In the genomic region with DNA sequence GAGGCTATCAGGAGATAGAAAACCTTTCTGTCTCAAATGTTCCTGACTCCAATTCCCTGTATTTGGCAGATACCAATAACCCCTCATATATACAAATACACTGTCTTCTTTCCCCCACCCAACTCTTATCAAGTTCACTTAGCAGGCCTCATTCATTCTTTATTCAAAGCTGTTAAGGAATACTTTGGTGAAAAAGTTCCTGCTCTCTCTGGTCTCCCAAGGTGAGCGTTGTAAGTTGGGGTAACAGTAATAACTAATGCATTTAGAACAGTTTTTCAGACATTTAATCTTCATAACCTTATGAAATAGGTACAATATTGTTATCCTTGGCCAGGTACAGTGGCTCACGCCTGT, we compare ENCODE assay signal across 9 cellular contexts. TPM values are rescaled to one million over a fixed set of nuclear protein-coding genes. Genes with fewer than 3 reads are reported as not detected.
DNase-seq lines count a peak whose midpoint lies in the region; ATAC-seq, FAIRE-seq and TF ChIP-seq lines count a peak whose summit lies in the region.
"Had no signal": no experiment of that assay in that cellular context is flagged by ENCODE, and none has a peak within 500 bp of the region (broad histone marks: within the 10 kb centered on the region; RNA-seq: fewer than 3 reads in every experiment).

No MANE protein-coding gene starts in this region.

- RAD21 ChIA-PET in GM12878 (lab: Charles Lee; ENCODE audit: unreplicated experiment) = interaction anchor here (0.5 to 7.7 kb wide), 45 partner anchors 8 to 763 kb away, joined by 3 to 113 read pairs (median 9); a partner anchor contains a TSS

- CTCF ChIA-PET in GM12878 (lab: Yijun Ruan, JAX) = interaction anchor here (0.6 to 7.1 kb wide), 68 partner anchors 8 to 483 kb away, joined by 3 to 205 read pairs (median 8); a partner anchor contains a TSS

- FAIRE-seq in GM12878 (lab: Jason Lieb, UNC) = no peak

- TF ChIP-seq POLR2A in GM12878 (IDR thresholded peaks at IDR 0.05; ENCODE audit: low read depth, low read length) (no peak), uterus (IDR thresholded peaks at IDR 0.05) (no peak)

- no peak for TF ChIP-seq RAD21 in GM12878 (IDR thresholded peaks at IDR 0.05; ENCODE audit: insufficient read depth, low read depth, low read length)

- H3K27ac Mint-ChIP-seq in CD14-positive monocyte = no peak overlapping the region
- H3K27ac Mint-ChIP-seq in natural killer cell treated with Interleukin-12 subunit alpha and Interleukin-12 subunit beta and Interleukin-15 and Interleukin-18, amount 100 ng/mL, for 72 hours = peak overlapping the region in 1 of 2 donors; percentile 72

- no peak overlapping the region; the same call in 1 of the 2 replicates for H2AFZ ChIP-seq in GM12878 (ENCODE audit: control insufficient read depth, low read depth, low read length)

- TF ChIP-seq EP300 in GM12878 (IDR thresholded peaks at IDR 0.05; ENCODE audit: borderline replicate concordance in 1 of 2, control insufficient read depth in 1 of 2, low read depth in 2 of 2, low read length in 2 of 2) = no peak

- DNase-seq in CD14-positive monocyte (ENCODE audit: low spot score) (no peak), GM12878 (ENCODE audit: low read depth, low spot score) (no peak), KG1 (lab: John Stamatoyannopoulos, UW) (no peak), occipital lobe (lab: John Stamatoyannopoulos, UW) (no peak), uterus (no peak), NCI-H187 (lab: John Stamatoyannopoulos, UW) (no peak)
- no peak for DNase-seq in Jurkat, Clone E6-1 (ENCODE audit: low read depth, low spot score)
- DNase-seq in natural killer cell treated with Interleukin-12 subunit alpha and Interleukin-12 subunit beta and Interleukin-15 and Interleukin-18, amount 100 ng/mL, for 72 hours (ENCODE audit: low spot score) = no peak

- intact Hi-C loops in CD14-positive monocyte (cut with micrococcal nuclease) = loop anchor here (2.0 to 5.0 kb wide), 2 partner anchors 188 to 202 kb away; a partner anchor contains a TSS
- intact Hi-C loops in GM12878 (cut with micrococcal nuclease; ENCODE audit: unreplicated experiment) = loop anchor here (1.0 to 10.0 kb wide), 6 partner anchors 58 to 446 kb away; a partner anchor contains a TSS
- intact Hi-C loops in uterus (cut with DNase I; ENCODE audit: low total_unique reads) = loop anchor here (5.0 kb wide), 1 partner anchor 203 kb away; no protein-coding TSS in a partner anchor

- ATAC-seq in GM12878 = no peak
- ATAC-seq in natural killer cell treated with Interleukin-12 subunit alpha and Interleukin-12 subunit beta and Interleukin-15 and Interleukin-18, amount 100 ng/mL, for 72 hours = no peak

- in situ Hi-C loops in GM12878 (cut with MboI) = loop anchor here (5.0 kb wide), 2 partner anchors 203 to 293 kb away; no protein-coding TSS in a partner anchor

- H3K4me3 Mint-ChIP-seq in CD14-positive monocyte = no peak overlapping the region
- H3K4me3 Mint-ChIP-seq in natural killer cell treated with Interleukin-12 subunit alpha and Interleukin-12 subunit beta and Interleukin-15 and Interleukin-18, amount 100 ng/mL, for 72 hours = peak overlapping the region; percentile 89

- H3K9me3 Mint-ChIP-seq in CD14-positive monocyte = peaks cover 0 to 3% (median 0%) of the 10 kb centered on the region in 7 donors
- H3K9me3 Mint-ChIP-seq in natural killer cell treated with Interleukin-12 subunit alpha and Interleukin-12 subunit beta and Interleukin-15 and Interleukin-18, amount 100 ng/mL, for 72 hours = no peaks in the 10 kb centered on the region

- H3K9ac ChIP-seq in GM12878 (ENCODE audit: control insufficient read depth, insufficient read depth, low read length) = no peak overlapping the region

- H3K4me2 ChIP-seq in GM12878 (ENCODE audit: control insufficient read depth, insufficient read depth) = no peak overlapping the region

- H3K27me3 ChIP-seq in GM12878 (replicated peaks in 1 of 2; ENCODE audit: control insufficient read depth in 2 of 2, insufficient read depth in 2 of 2, low read length in 1 of 2) = no peaks in the 10 kb centered on the region
- no peaks in the 10 kb centered on the region for H3K27me3 ChIP-seq in uterus
- H3K27me3 ChIP-seq: gastroesophageal sphincter had no signal

- H3K27ac ChIP-seq in GM12878 (ENCODE audit: control insufficient read depth, insufficient read depth) (no peak overlapping the region), uterus (peak overlapping the region in 1 of 2 donors; percentile 86)

- H3K9me3 ChIP-seq in GM12878 (replicated peaks; ENCODE audit: control insufficient read depth, insufficient read depth, low read length) (no peaks in the 10 kb centered on the region), uterus (no peaks in the 10 kb centered on the region)
- H3K9me3 ChIP-seq: gastroesophageal sphincter had no signal

- peaks cover 36% of the 10 kb centered on the region for H3K4me1 Mint-ChIP-seq in CD14-positive monocyte
- H3K4me1 Mint-ChIP-seq in natural killer cell treated with Interleukin-12 subunit alpha and Interleukin-12 subunit beta and Interleukin-15 and Interleukin-18, amount 100 ng/mL, for 72 hours (ENCODE audit: low read depth in 2 of 2) = peaks cover 33 to 43% of the 10 kb centered on the region in 2 donors

- peaks cover 26 to 30% (median 28%) of the 10 kb centered on the region in 3 donors for H3K27me3 Mint-ChIP-seq in CD14-positive monocyte (ENCODE audit: low read depth in 3 of 3)
- no peaks in the 10 kb centered on the region for H3K27me3 Mint-ChIP-seq in natural killer cell treated with Interleukin-12 subunit alpha and Interleukin-12 subunit beta and Interleukin-15 and Interleukin-18, amount 100 ng/mL, for 72 hours

- POLR2A ChIA-PET in GM12878 (lab: Charles Lee) = interaction anchor here (0.6 to 2.9 kb wide), 19 partner anchors 9 to 449 kb away, joined by 3 to 36 read pairs (median 6); a partner anchor contains a TSS

- H3K79me2 ChIP-seq in GM12878 (ENCODE audit: control insufficient read depth, insufficient read depth, low read length) = no peaks in the 10 kb centered on the region

- H3K4me1 ChIP-seq in GM12878 (ENCODE audit: control insufficient read depth, insufficient read depth, low read length) = peaks cover 7% of the 10 kb centered on the region
- H3K4me1 ChIP-seq in uterus = peaks cover 0 to 5% of the 10 kb centered on the region in 2 donors

- no TSS peak for BruUV-seq in GM12878 (replicated peaks; lab: Mats Ljungman, UMichigan)

- peaks cover 0 to 2% of the 10 kb centered on the region in 2 donors for H3K36me3 Mint-ChIP-seq in CD14-positive monocyte
- no peaks in the 10 kb centered on the region for H3K36me3 Mint-ChIP-seq in natural killer cell treated with Interleukin-12 subunit alpha and Interleukin-12 subunit beta and Interleukin-15 and Interleukin-18, amount 100 ng/mL, for 72 hours

- TF ChIP-seq CTCF in CD14-positive monocyte (IDR thresholded peaks at IDR 0.05) (peak; percentile 45), GM12878 (IDR thresholded peaks at IDR 0.05 in 2 of 3, conservative IDR thresholded peaks at IDR 0.05 in 1 of 3; ENCODE audit: control insufficient read depth in 2 of 3, extremely low read depth in 1 of 3, insufficient read depth in 1 of 3, low read depth in 3 of 3, low read length in 3 of 3) (no peak), uterus (IDR thresholded peaks at IDR 0.05) (no peak)

- H3K36me3 ChIP-seq in GM12878 (ENCODE audit: control insufficient read depth in 2 of 2, insufficient read depth in 2 of 2, low read length in 1 of 2) (no peaks in the 10 kb centered on the region), uterus (no peaks in the 10 kb centered on the region)
- H3K36me3 ChIP-seq: gastroesophageal sphincter had no signal

- no peaks in the 10 kb centered on the region for H4K20me1 ChIP-seq in GM12878 (ENCODE audit: control insufficient read depth, insufficient read depth)

- 78% methylated on average over 2 of the region's 2 CpGs for WGBS in GM12878 (ENCODE audit: insufficient coverage, insufficient replicate concordance, low lambda C conversion rate, missing lambda C conversion rate)

- SMC1A ChIA-PET in GM12878 (lab: Charles Lee; ENCODE audit: uncharacterized antibody, unreplicated experiment) = interaction anchor here (0.6 to 5.2 kb wide), 52 partner anchors 8 to 453 kb away, joined by 3 to 51 read pairs (median 6); a partner anchor contains a TSS

- H3K4me3 ChIP-seq in Jurkat, Clone E6-1 (ENCODE audit: low read length) = peak overlapping the region; percentile 73
- H3K4me3 ChIP-seq in GM12878 (no peak overlapping the region), uterus (peak overlapping the region in 1 of 2 donors; percentile 56)

RNA-seq across cellular contexts. Expression of a gene that starts 3.9 kb away (rescaled TPM):
- polyA plus RNA-seq in CD14-positive monocyte (under 1 TPM; 0.08 to 0.09 TPM), GM12878 (2011; rRNA removed) (3.7 and 5.8 TPM in 2 replicates), GM12878 (2014; fragmentation: Illumina TruSeq; extraction: Trizol) (5.7 and 6.7 TPM in 2 replicates), GM12878 (2014; fragmentation: Nextera tagmentation; extraction: Ambion mirVana) (1 to 10 TPM; 1.5 to 1.6 TPM), GM12878 (2014; rRNA removed) (9.9 and 13.0 TPM in 2 replicates), GM12878 (2016; fragmentation: Nextera tagmentation; extraction: Ambion mirVana) (under 1 TPM; 0.83 to 0.87 TPM)
- polyA plus RNA-seq in Jurkat, Clone E6-1 (2012; ENCODE audit: insufficient read depth, insufficient read length) = 9.4 TPM
- 7.2 and 7.6 TPM in 2 replicates for total RNA-seq in GM12878 (2013; cell fraction: nucleolus; rRNA removed)
- total RNA-seq in GM12878 (2014; rRNA removed) (3.1 and 5.2 TPM in 2 replicates), GM12878 (2014; rRNA removed; fragmentation: Illumina TruSeq; extraction: Trizol) (3.4 and 3.9 TPM in 2 replicates), GM12878 (2021) (15.2 and 15.4 TPM in 2 replicates), occipital lobe (6.6 TPM), uterus (10 to 100 TPM in 1 of 4 donors, 1 to 10 TPM in 2, under 1 TPM in 1; 0.77 to 17.1 (median 5.0) TPM)
- polyA plus RNA-seq in GM12878 (2011; ENCODE audit: low read depth) = 3.0 TPM
- 6.5 and 8.8 TPM in 2 replicates for polyA plus RNA-seq in GM12878 (2011; cell fraction: cytosol; rRNA removed)
- 8.5 and 9.2 TPM in 2 replicates for polyA plus RNA-seq in GM12878 (2011; cell fraction: nucleus; rRNA removed)
- 7.4 TPM in 2 replicates for polyA plus RNA-seq in GM12878 (2012)
- polyA minus RNA-seq in GM12878 (2011; rRNA and poly(A)+ RNA removed) = 4.9 and 8.8 TPM in 2 replicates
- polyA minus RNA-seq in GM12878 (2011; cell fraction: cytosol; rRNA and poly(A)+ RNA removed) = 3.1 and 5.5 TPM in 2 replicates
- 2.9 and 4.8 TPM in 2 replicates for polyA minus RNA-seq in GM12878 (2011; cell fraction: nucleus; rRNA and poly(A)+ RNA removed)
- total RNA-seq in natural killer cell treated with Interleukin-12 subunit alpha and Interleukin-12 subunit beta and Interleukin-15 and Interleukin-18, amount 100 ng/mL, for 72 hours = 10 to 100 TPM in 1 of 2 donors, 1 to 10 TPM in 1; 5.0 to 18.4 TPM

RNA-seq across cellular contexts. Expression of a gene that starts 10.2 kb away (rescaled TPM):
- polyA plus RNA-seq in CD14-positive monocyte (1,000 to 10,000 TPM in 1 of 2 donors, 100 to 1,000 TPM in 1; 988 to 1,099 TPM), GM12878 (2011; rRNA removed) (157 and 182 TPM in 2 replicates), GM12878 (2014; fragmentation: Illumina TruSeq; extraction: Trizol) (142 and 156 TPM in 2 replicates), GM12878 (2014; fragmentation: Nextera tagmentation; extraction: Ambion mirVana) (100 to 1,000 TPM; 194 to 220 TPM), GM12878 (2014; rRNA removed) (166 and 193 TPM in 2 replicates), GM12878 (2016; fragmentation: Nextera tagmentation; extraction: Ambion mirVana) (100 to 1,000 TPM; 200 to 209 TPM)
- 177 TPM for polyA plus RNA-seq in Jurkat, Clone E6-1 (2012; ENCODE audit: insufficient read depth, insufficient read length)
- total RNA-seq in GM12878 (2013; cell fraction: nucleolus; rRNA removed) = 44.4 and 46.9 TPM in 2 replicates
- total RNA-seq in GM12878 (2014; rRNA removed) (147 and 163 TPM in 2 replicates), GM12878 (2014; rRNA removed; fragmentation: Illumina TruSeq; extraction: Trizol) (165 and 171 TPM in 2 replicates), GM12878 (2021) (171 and 173 TPM in 2 replicates), occipital lobe (187 TPM), uterus (100 to 1,000 TPM; 417 to 911 (median 637) TPM)
- polyA plus RNA-seq in GM12878 (2011; ENCODE audit: low read depth) = 176 TPM
- polyA plus RNA-seq in GM12878 (2011; cell fraction: cytosol; rRNA removed) = 168 and 246 TPM in 2 replicates
- polyA plus RNA-seq in GM12878 (2011; cell fraction: nucleus; rRNA removed) = 88.0 and 94.4 TPM in 2 replicates
- polyA plus RNA-seq in GM12878 (2012) = 150 and 169 TPM in 2 replicates
- polyA minus RNA-seq in GM12878 (2011; rRNA and poly(A)+ RNA removed) = 98.9 and 117 TPM in 2 replicates
- 27.9 and 34.6 TPM in 2 replicates for polyA minus RNA-seq in GM12878 (2011; cell fraction: cytosol; rRNA and poly(A)+ RNA removed)
- 12.7 and 25.9 TPM in 2 replicates for polyA minus RNA-seq in GM12878 (2011; cell fraction: nucleus; rRNA and poly(A)+ RNA removed)
- total RNA-seq in natural killer cell treated with Interleukin-12 subunit alpha and Interleukin-12 subunit beta and Interleukin-15 and Interleukin-18, amount 100 ng/mL, for 72 hours = 100 to 1,000 TPM; 263 to 327 TPM

RNA-seq across cellular contexts. Expression of a gene that starts 18.8 kb away (rescaled TPM):
- polyA plus RNA-seq in CD14-positive monocyte (1 to 10 TPM; 1.2 TPM), GM12878 (2011; rRNA removed) (7.0 and 7.8 TPM in 2 replicates), GM12878 (2014; fragmentation: Illumina TruSeq; extraction: Trizol) (5.5 and 7.6 TPM in 2 replicates), GM12878 (2014; fragmentation: Nextera tagmentation; extraction: Ambion mirVana) (1 to 10 TPM; 2.6 to 3.1 TPM), GM12878 (2014; rRNA removed) (11.6 and 11.9 TPM in 2 replicates), GM12878 (2016; fragmentation: Nextera tagmentation; extraction: Ambion mirVana) (1 to 10 TPM; 5.8 to 7.1 TPM)
- polyA plus RNA-seq in Jurkat, Clone E6-1 (2012; ENCODE audit: insufficient read depth, insufficient read length) = 4.6 TPM
- total RNA-seq in GM12878 (2013; cell fraction: nucleolus; rRNA removed) = 24.9 and 25.4 TPM in 2 replicates
- total RNA-seq in GM12878 (2014; rRNA removed) (6.4 and 8.2 TPM in 2 replicates), GM12878 (2014; rRNA removed; fragmentation: Illumina TruSeq; extraction: Trizol) (5.7 and 6.7 TPM in 2 replicates), GM12878 (2021) (5.8 and 8.4 TPM in 2 replicates), occipital lobe (6.6 TPM), uterus (10 to 100 TPM in 2 of 4 donors, 1 to 10 TPM in 2; 4.1 to 16.8 (median 9.7) TPM)
- polyA plus RNA-seq in GM12878 (2011; ENCODE audit: low read depth) = 2.2 TPM
- polyA plus RNA-seq in GM12878 (2011; cell fraction: cytosol; rRNA removed) = 7.5 and 10.6 TPM in 2 replicates
- 22.2 and 32.5 TPM in 2 replicates for polyA plus RNA-seq in GM12878 (2011; cell fraction: nucleus; rRNA removed)
- 4.6 and 5.0 TPM in 2 replicates for polyA plus RNA-seq in GM12878 (2012)
- 6.7 and 7.7 TPM in 2 replicates for polyA minus RNA-seq in GM12878 (2011; rRNA and poly(A)+ RNA removed)
- polyA minus RNA-seq in GM12878 (2011; cell fraction: cytosol; rRNA and poly(A)+ RNA removed) = 2.1 TPM in 1 of 2 replicates, not detected in the other
- 6.3 and 15.9 TPM in 2 replicates for polyA minus RNA-seq in GM12878 (2011; cell fraction: nucleus; rRNA and poly(A)+ RNA removed)
- total RNA-seq in natural killer cell treated with Interleukin-12 subunit alpha and Interleukin-12 subunit beta and Interleukin-15 and Interleukin-18, amount 100 ng/mL, for 72 hours = 10 to 100 TPM; 10.2 to 11.7 TPM

RNA-seq across cellular contexts. Expression of a gene that starts 23.2 kb away (rescaled TPM):
- polyA plus RNA-seq in CD14-positive monocyte (100 to 1,000 TPM; 222 to 223 TPM), GM12878 (2011; rRNA removed) (102 and 156 TPM in 2 replicates), GM12878 (2014; fragmentation: Illumina TruSeq; extraction: Trizol) (86.6 and 141 TPM in 2 replicates), GM12878 (2014; fragmentation: Nextera tagmentation; extraction: Ambion mirVana) (100 to 1,000 TPM; 264 to 285 TPM), GM12878 (2014; rRNA removed) (176 and 185 TPM in 2 replicates), GM12878 (2016; fragmentation: Nextera tagmentation; extraction: Ambion mirVana) (100 to 1,000 TPM; 218 to 228 TPM)
- 218 TPM for polyA plus RNA-seq in Jurkat, Clone E6-1 (2012; ENCODE audit: insufficient read depth, insufficient read length)
- 25.1 and 33.4 TPM in 2 replicates for total RNA-seq in GM12878 (2013; cell fraction: nucleolus; rRNA removed)
- total RNA-seq in GM12878 (2014; rRNA removed) (134 and 144 TPM in 2 replicates), GM12878 (2014; rRNA removed; fragmentation: Illumina TruSeq; extraction: Trizol) (126 and 128 TPM in 2 replicates), GM12878 (2021) (131 and 141 TPM in 2 replicates), occipital lobe (46.0 TPM), uterus (100 to 1,000 TPM in 3 of 4 donors, 10 to 100 TPM in 1; 53.6 to 238 (median 140) TPM)
- 91.5 TPM for polyA plus RNA-seq in GM12878 (2011; ENCODE audit: low read depth)
- 248 and 288 TPM in 2 replicates for polyA plus RNA-seq in GM12878 (2011; cell fraction: cytosol; rRNA removed)
- 100 and 116 TPM in 2 replicates for polyA plus RNA-seq in GM12878 (2011; cell fraction: nucleus; rRNA removed)
- polyA plus RNA-seq in GM12878 (2012) = 142 and 151 TPM in 2 replicates
- 65.8 and 84.2 TPM in 2 replicates for polyA minus RNA-seq in GM12878 (2011; rRNA and poly(A)+ RNA removed)
- polyA minus RNA-seq in GM12878 (2011; cell fraction: cytosol; rRNA and poly(A)+ RNA removed) = 16.3 and 21.6 TPM in 2 replicates
- polyA minus RNA-seq in GM12878 (2011; cell fraction: nucleus; rRNA and poly(A)+ RNA removed) = 15.2 and 19.2 TPM in 2 replicates
- 10 to 100 TPM; 54.8 to 85.8 TPM for total RNA-seq in natural killer cell treated with Interleukin-12 subunit alpha and Interleukin-12 subunit beta and Interleukin-15 and Interleukin-18, amount 100 ng/mL, for 72 hours

RNA-seq across cellular contexts. Expression of a gene that starts 31.3 kb away (rescaled TPM):
- polyA plus RNA-seq in CD14-positive monocyte (under 1 TPM; 0.23 to 0.55 TPM), GM12878 (2011; rRNA removed) (3.4 and 5.1 TPM in 2 replicates), GM12878 (2014; fragmentation: Illumina TruSeq; extraction: Trizol) (1.4 TPM in 1 of 2 replicates, not detected in the other), GM12878 (2014; fragmentation: Nextera tagmentation; extraction: Ambion mirVana) (under 1 TPM; 0.18 to 0.39 TPM), GM12878 (2014; rRNA removed) (2.6 and 4.4 TPM in 2 replicates), GM12878 (2016; fragmentation: Nextera tagmentation; extraction: Ambion mirVana) (1 to 10 TPM; 1.4 to 1.6 TPM)
- polyA plus RNA-seq in Jurkat, Clone E6-1 (2012; ENCODE audit: insufficient read depth, insufficient read length) = 6.4 TPM
- 18.5 and 21.9 TPM in 2 replicates for total RNA-seq in GM12878 (2013; cell fraction: nucleolus; rRNA removed)
- total RNA-seq in GM12878 (2014; rRNA removed) (2.5 and 2.6 TPM in 2 replicates), GM12878 (2014; rRNA removed; fragmentation: Illumina TruSeq; extraction: Trizol) (0.69 and 1.0 TPM in 2 replicates), GM12878 (2021) (2.8 and 3.8 TPM in 2 replicates), occipital lobe (6.2 TPM), uterus (100 to 1,000 TPM in 1 of 4 donors, 10 to 100 TPM in 2, 1 to 10 TPM in 1; 6.8 to 167 (median 29.4) TPM)
- 1.5 TPM for polyA plus RNA-seq in GM12878 (2011; ENCODE audit: low read depth)
- 2.2 and 3.6 TPM in 2 replicates for polyA plus RNA-seq in GM12878 (2011; cell fraction: cytosol; rRNA removed)
- polyA plus RNA-seq in GM12878 (2011; cell fraction: nucleus; rRNA removed) = 83.9 and 96.1 TPM in 2 replicates
- polyA plus RNA-seq in GM12878 (2012) = 4.8 and 5.6 TPM in 2 replicates
- polyA minus RNA-seq in GM12878 (2011; rRNA and poly(A)+ RNA removed) = 2.9 and 4.3 TPM in 2 replicates
- polyA minus RNA-seq in GM12878 (2011; cell fraction: cytosol; rRNA and poly(A)+ RNA removed) = 0.80 and 1.4 TPM in 2 replicates
- 9.2 and 9.6 TPM in 2 replicates for polyA minus RNA-seq in GM12878 (2011; cell fraction: nucleus; rRNA and poly(A)+ RNA removed)
- 1 to 10 TPM; 2.1 to 4.2 TPM for total RNA-seq in natural killer cell treated with Interleukin-12 subunit alpha and Interleukin-12 subunit beta and Interleukin-15 and Interleukin-18, amount 100 ng/mL, for 72 hours
